ENCODE assay signal across 28 cellular contexts in genomic region chrX:105461013-105461412, GRCh38.
A peak's percentile ranks its signal among the peaks of the same experiment; 100 is the strongest.
DNase-seq lines count a peak whose midpoint lies in the region; ATAC-seq and TF ChIP-seq lines count a peak whose summit lies in the region.
"Had no signal": no experiment of that assay in that cellular context is flagged by ENCODE, and none has a peak within 500 bp of the region (broad histone marks: within the 10 kb centered on the region; RNA-seq: fewer than 3 reads in every experiment).

No MANE protein-coding gene starts in this region.

- TF ChIP-seq CTCF in choroid plexus epithelial cell (conservative IDR thresholded peaks at IDR 0.05; ENCODE audit: low read depth, low read length) (no peak), heart right ventricle (IDR thresholded peaks at IDR 0.05) (no peak)

- H3K4me3 ChIP-seq in choroid plexus epithelial cell (ENCODE audit: low read depth, low read length) = no peak overlapping the region
- H3K4me3 ChIP-seq in heart right ventricle = no peak overlapping the region
- H3K4me3 ChIP-seq: adrenal gland, heart left ventricle, lung, upper lobe of right lung had no signal

- H3K9me3 Mint-ChIP-seq in activated T-helper 2 cell treated with anti-CD3 and anti-CD28 coated beads, Interferon-gamma antibody, Interleukin-2, Interleukin-4, amounts not matched to agents 10 μg/mL and 5 μg/mL and 100 μg/mL, durations not matched to agents 14 hours and 24 hours and 36 hours = no peaks in the 10 kb centered on the region
- H3K9me3 Mint-ChIP-seq: activated naive CD4-positive, alpha-beta T cell treated with anti-CD3 and anti-CD28 coated beads for 36 hours had no signal

- no peaks in the 10 kb centered on the region for H3K9me3 ChIP-seq in heart right ventricle
- H3K9me3 ChIP-seq: adrenal gland, heart left ventricle, upper lobe of right lung had no signal

- no peak overlapping the region for H3K27ac Mint-ChIP-seq in activated T-helper 2 cell treated with anti-CD3 and anti-CD28 coated beads, Interferon-gamma antibody, Interleukin-2, Interleukin-4, amounts not matched to agents 10 μg/mL and 5 μg/mL and 100 μg/mL, durations not matched to agents 14 hours and 24 hours and 36 hours
- H3K27ac Mint-ChIP-seq: activated naive CD4-positive, alpha-beta T cell treated with anti-CD3 and anti-CD28 coated beads for 36 hours; activated T-cell treated with anti-CD3 and anti-CD28 coated beads, Interleukin-2, amount 50 U/mL, for 72 hours; CD4-positive, CD25-positive, alpha-beta regulatory T cell; nephron progenitor cell had no signal

- no peaks in the 10 kb centered on the region for H3K4me1 Mint-ChIP-seq in activated T-helper 2 cell treated with anti-CD3 and anti-CD28 coated beads, Interferon-gamma antibody, Interleukin-2, Interleukin-4, amounts not matched to agents 10 μg/mL and 5 μg/mL and 100 μg/mL, durations not matched to agents 14 hours and 24 hours and 36 hours (ENCODE audit: low read depth)
- H3K4me1 Mint-ChIP-seq: CD4-positive, CD25-positive, alpha-beta regulatory T cell; nephron progenitor cell had no signal

- H3K27me3 Mint-ChIP-seq in activated T-helper 2 cell treated with anti-CD3 and anti-CD28 coated beads, Interferon-gamma antibody, Interleukin-2, Interleukin-4, amounts not matched to agents 10 μg/mL and 5 μg/mL and 100 μg/mL, durations not matched to agents 14 hours and 24 hours and 36 hours (ENCODE audit: low read depth) = no peaks in the 10 kb centered on the region
- H3K27me3 Mint-ChIP-seq: CD4-positive, CD25-positive, alpha-beta regulatory T cell had no signal

- H3K4me1 ChIP-seq in heart right ventricle = no peaks in the 10 kb centered on the region
- H3K4me1 ChIP-seq: adrenal gland, heart left ventricle, upper lobe of right lung had no signal

- H3K4me3 Mint-ChIP-seq in activated T-helper 2 cell treated with anti-CD3 and anti-CD28 coated beads, Interferon-gamma antibody, Interleukin-2, Interleukin-4, amounts not matched to agents 10 μg/mL and 5 μg/mL and 100 μg/mL, durations not matched to agents 14 hours and 24 hours and 36 hours (ENCODE audit: low read depth) = no peak overlapping the region
- H3K4me3 Mint-ChIP-seq: activated naive CD4-positive, alpha-beta T cell treated with anti-CD3 and anti-CD28 coated beads for 36 hours; activated T-cell treated with anti-CD3 and anti-CD28 coated beads, Interleukin-2, amount 50 U/mL, for 72 hours; CD4-positive, CD25-positive, alpha-beta regulatory T cell; nephron progenitor cell had no signal

- DNase-seq in Daoy (ENCODE audit: low read depth) = peak; percentile 7
- peak; percentile 59 for DNase-seq in OCI-M1 (lab: John Stamatoyannopoulos, UW)
- DNase-seq in choroid plexus epithelial cell (ENCODE audit: low read depth) = peak; percentile 26
- peak; percentile 21 for DNase-seq in kidney tubule cell (ENCODE audit: low spot score)
- DNase-seq in heart right ventricle = no peak
- DNase-seq in NOMO-1 (lab: John Stamatoyannopoulos, UW; ENCODE audit: unreplicated experiment in 2 of 2) = no peak
- DNase-seq in activated T-helper 2 cell treated with anti-CD3 and anti-CD28 coated beads, Interferon-gamma antibody, Interleukin-2, Interleukin-4, amounts not matched to agents 10 μg/mL and 5 μg/mL and 100 μg/mL, durations not matched to agents 14 hours and 24 hours and 36 hours (ENCODE audit: low spot score) = no peak
- DNase-seq: activated CD4-positive, alpha-beta T cell treated with anti-CD3 and anti-CD28 coated beads, Interleukin-2, amount 50 U/mL, for 48 hours; activated naive CD4-positive, alpha-beta T cell treated with anti-CD3 and anti-CD28 coated beads for 36 hours; activated T-cell treated with anti-CD3 and anti-CD28 coated beads, Interleukin-2, amount 50 U/mL, for 72 hours; adrenal gland; Calu3; CD4-positive, CD25-positive, alpha-beta regulatory T cell; DMS79; erythroblast; GF-D8; heart left ventricle; NCI-H1048; NCI-H1694; nephron progenitor cell; retina; small intestine; stimulated activated naive CD4-positive, alpha-beta T cell; T-helper 2 cell; upper lobe of right lung had no signal

- WGBS in heart right ventricle, 2 donors = 79 to 85% methylated on average over 1 of the region's 1 CpG

- ATAC-seq in HG03354 (IDR thresholded peaks at IDR 0.05; ENCODE audit: poor library complexity, severe bottlenecking, unreplicated experiment) (no peak), heart right ventricle (no peak)
- ATAC-seq: activated CD4-positive, CD25-positive, alpha-beta regulatory T cell treated with anti-CD3 and anti-CD28 coated beads, Interleukin-2, amount 50 U/mL, for 24 hours; activated T-cell treated with anti-CD3 and anti-CD28 coated beads, Interleukin-2, amount 50 U/mL, for 72 hours; heart left ventricle; upper lobe of right lung had no signal

- H3K36me3 Mint-ChIP-seq in activated T-helper 2 cell treated with anti-CD3 and anti-CD28 coated beads, Interferon-gamma antibody, Interleukin-2, Interleukin-4, amounts not matched to agents 10 μg/mL and 5 μg/mL and 100 μg/mL, durations not matched to agents 14 hours and 24 hours and 36 hours (ENCODE audit: low read depth) = no peaks in the 10 kb centered on the region
- H3K36me3 Mint-ChIP-seq: CD4-positive, CD25-positive, alpha-beta regulatory T cell had no signal

- intact Hi-C loops in heart right ventricle (cut with DNase I) = no loop called here
- intact Hi-C loops in activated T-helper 2 cell treated with anti-CD3 and anti-CD28 coated beads, Interferon-gamma antibody, Interleukin-2, Interleukin-4, amounts not matched to agents 10 μg/mL and 5 μg/mL and 100 μg/mL, durations not matched to agents 14 hours and 24 hours and 36 hours (cut with micrococcal nuclease) = no loop called here

- H3K27me3 ChIP-seq in heart right ventricle = peaks cover 0 to 39% (median 0%) of the 10 kb centered on the region in 7 donors
- H3K27me3 ChIP-seq: upper lobe of right lung had no signal

- no peaks in the 10 kb centered on the region for H3K36me3 ChIP-seq in heart right ventricle
- H3K36me3 ChIP-seq: adrenal gland, heart left ventricle, upper lobe of right lung had no signal

- no peak overlapping the region for H3K27ac ChIP-seq in heart right ventricle
- H3K27ac ChIP-seq: adrenal gland, heart left ventricle, upper lobe of right lung had no signal

Comparison
In these comparisons a context has a peak if more than half of its experiments do, and no peak if none do; other contexts are left out.
1. DNase-seq: peak in Daoy (single experiment), OCI-M1 (single experiment), choroid plexus epithelial cell (single experiment) and kidney tubule cell (single experiment); none in heart right ventricle (0 of 2), NOMO-1 (0 of 2) and activated T-helper 2 cell treated with anti-CD3 and anti-CD28 coated beads, Interferon-gamma antibody, Interleukin-2, Interleukin-4, amounts not matched to agents 10 μg/mL and 5 μg/mL and 100 μg/mL, durations not matched to agents 14 hours and 24 hours and 36 hours (single experiment).